In genomic region chr22:19734163-19734562, GRCh38 we compare ENCODE assay signal across 28 cellular contexts. TPM values are rescaled to one million over a fixed set of nuclear protein-coding genes. Genes with fewer than 3 reads are reported as not detected.
"Had no signal": no experiment of that assay in that cellular context is flagged by ENCODE, and none has a peak within 500 bp of the region (broad histone marks: within the 10 kb centered on the region; RNA-seq: fewer than 3 reads in every experiment).

No MANE protein-coding gene starts in this region.

- H3K4me1 ChIP-seq: gastrocnemius medialis, left lung had no signal

- H3K27ac Mint-ChIP-seq: dendritic cell treated with granulocyte-macrophage colony-stimulating factor and Interleukin-4, amounts not matched to agents 40 ng/mL and 50 ng/mL, for 4 days; effector memory CD8-positive, alpha-beta T cell; endodermal cell; mesothelial cell of epicardium had no signal

- DNase-seq: colonic mucosa; cortex of kidney; effector CD8-positive, alpha-beta T cell; effector memory CD8-positive, alpha-beta T cell; endodermal cell; erythroblast; esophagus squamous epithelium; foreskin fibroblast; foreskin melanocyte; gastrocnemius medialis; glutamatergic neuron; head of caudate nucleus; heart right ventricle; hippocampal formation; left cardiac atrium; left lung; left ventricle myocardium superior; lower lobe of right lung; mesenchymal stem cell; mucosa of descending colon had no signal

- H3K4me3 ChIP-seq: colonic mucosa, esophagus squamous epithelium, gastrocnemius medialis, heart right ventricle, left lung, lower lobe of right lung, mucosa of descending colon had no signal

- H3K36me3 Mint-ChIP-seq: mesothelial cell of epicardium had no signal

- H3K27me3 ChIP-seq: gastrocnemius medialis had no signal

- H3K4me3 Mint-ChIP-seq: dendritic cell treated with granulocyte-macrophage colony-stimulating factor and Interleukin-4, amounts not matched to agents 40 ng/mL and 50 ng/mL, for 4 days; effector memory CD8-positive, alpha-beta T cell; endodermal cell; mesothelial cell of epicardium had no signal

- H3K9me3 Mint-ChIP-seq: dendritic cell treated with granulocyte-macrophage colony-stimulating factor and Interleukin-4, amounts not matched to agents 40 ng/mL and 50 ng/mL, for 4 days; effector memory CD8-positive, alpha-beta T cell; endodermal cell; mesothelial cell of epicardium had no signal

- ATAC-seq: effector memory CD8-positive, alpha-beta T cell; esophagus mucosa; gastrocnemius medialis; heart right ventricle; left cardiac atrium; left lung; left ventricle myocardium superior; lower lobe of right lung; mucosa of descending colon had no signal

- FAIRE-seq: endometrium, islet of Langerhans, keratinocyte had no signal

- H3K9me3 ChIP-seq: colonic mucosa, esophagus squamous epithelium, gastrocnemius medialis, heart right ventricle, left lung, lower lobe of right lung, mucosa of descending colon had no signal

- H3K36me3 ChIP-seq: colonic mucosa, esophagus squamous epithelium, gastrocnemius medialis, heart right ventricle, left lung, lower lobe of right lung had no signal

- H3K27ac ChIP-seq: colonic mucosa, epithelial cell of prostate, esophagus squamous epithelium, gastrocnemius medialis, heart right ventricle, left lung, lower lobe of right lung had no signal

- H3K4me1 Mint-ChIP-seq: endodermal cell had no signal

RNA-seq across cellular contexts. Expression of gene GP1BB, which starts 10.8 kb away (rescaled TPM):
- total RNA-seq: left cardiac atrium, left ventricle myocardium superior had no signal

RNA-seq across cellular contexts. Expression of gene TBX1, which starts 26.4 kb away (rescaled TPM):
- total RNA-seq: kidney epithelial cell had no signal
